Comparison of ENCODE assay signal across 12 cellular contexts in the genomic region with DNA sequence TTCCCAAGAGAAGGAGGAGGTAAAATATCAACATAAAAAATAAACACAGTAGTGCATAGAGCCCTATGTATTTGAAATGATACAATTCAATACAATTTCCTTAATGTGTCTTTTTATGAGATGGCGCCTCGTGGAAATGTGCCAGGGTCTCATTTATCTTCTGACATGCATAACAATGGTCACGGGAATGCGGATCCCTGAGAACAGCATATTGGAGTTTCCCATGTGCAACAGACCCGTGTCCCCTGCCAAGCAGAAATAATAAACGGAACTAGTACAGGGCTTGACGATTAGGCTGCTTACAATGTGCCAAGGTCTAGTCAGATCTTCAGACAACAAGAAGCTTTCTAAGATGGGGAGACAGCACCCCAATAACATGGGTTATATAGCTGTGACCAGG.
"Had no signal": no experiment of that assay in that cellular context is flagged by ENCODE, and none has a peak within 500 bp of the region (broad histone marks: within the 10 kb centered on the region; RNA-seq: fewer than 3 reads in every experiment).

No MANE protein-coding gene starts in this region.

- DNase-seq: activated CD4-positive, alpha-beta T cell treated with anti-CD3 and anti-CD28 coated beads for 48 hours; activated naive CD4-positive, alpha-beta T cell treated with anti-CD3 and anti-CD28 coated beads for 36 hours; immature natural killer cell; left cardiac atrium; nucleus accumbens; SK-N-SH; stomach; T-helper 1 cell; tibial artery had no signal

- H3K4me3 ChIP-seq: stomach, tibial artery, vagina had no signal

- ATAC-seq: activated T-helper 17 cell treated with anti-CD3 and anti-CD28 coated beads, Interleukin-2, amount 50 U/mL, for 72 hours; left cardiac atrium; natural killer cell treated with Interleukin-12 subunit alpha and Interleukin-12 subunit beta and Interleukin-15 and Interleukin-18, amount 100 ng/mL, for 72 hours had no signal

- H3K27ac ChIP-seq: stomach, tibial artery, vagina had no signal

- H3K4me1 ChIP-seq: tibial artery, vagina had no signal

- H3K27me3 ChIP-seq: stomach, tibial artery, vagina had no signal

- H3K9me3 ChIP-seq: SK-N-SH, stomach, tibial artery, vagina had no signal
